In genomic region chr11:67302571-67303131, GRCh38 we compare ENCODE assay signal across 9 cellular contexts. TPM values are rescaled to one million over a fixed set of nuclear protein-coding genes. Genes with fewer than 3 reads are reported as not detected.
DNase-seq lines count a peak whose midpoint lies in the region; ATAC-seq lines count a peak whose summit lies in the region.
"Had no signal": no experiment of that assay in that cellular context is flagged by ENCODE, and none has a peak within 500 bp of the region (broad histone marks: within the 10 kb centered on the region; RNA-seq: fewer than 3 reads in every experiment).

No MANE protein-coding gene starts in this region.

- no peaks in the 10 kb centered on the region for H3K4me1 ChIP-seq in urinary bladder (ENCODE audit: insufficient read depth)

- peaks cover 6% of the 10 kb centered on the region for H3K36me3 ChIP-seq in urinary bladder (ENCODE audit: insufficient read depth)

- DNase-seq in GM03348 (ENCODE audit: low spot score) (peak; percentile 28), NOMO-1 treated with dmso at 0.1 percent for 144 hours (lab: John Stamatoyannopoulos, UW; ENCODE audit: unreplicated experiment) (peak; percentile 74), ecto neural progenitor cell (ENCODE audit: low spot score) (peak; percentile 72), mesenteric fat pad (ENCODE audit: low spot score) (peak; percentile 90)

- H3K27ac ChIP-seq in urinary bladder (ENCODE audit: low read depth), result peak overlapping the region; percentile 91
- H3K27ac ChIP-seq: SK-N-MC had no signal

- WGBS in urinary bladder, result 27% methylated on average over 23 of the region's 23 CpGs

- peak overlapping the region; percentile 91 for H3K4me3 ChIP-seq in urinary bladder (ENCODE audit: low read depth, low read length)
- H3K4me3 ChIP-seq: SK-N-MC had no signal

- ATAC-seq in GM18861 (IDR thresholded peaks at IDR 0.05; ENCODE audit: unreplicated experiment) (no peak), HG02678 (IDR thresholded peaks at IDR 0.05; ENCODE audit: unreplicated experiment) (no peak), GM18909 (IDR thresholded peaks at IDR 0.05; ENCODE audit: poor library complexity, unreplicated experiment) (no peak)

RNA-seq across cellular contexts. Expression of gene SSH3, which starts 0.7 kb away (rescaled TPM):
- total RNA-seq in mesenteric fat pad (19.9 TPM), urinary bladder (23.6 TPM)
- 52.7 TPM for polyA plus RNA-seq in urinary bladder

RNA-seq across cellular contexts. Expression of gene ANKRD13D, which starts 13.5 kb away (rescaled TPM):
- total RNA-seq in mesenteric fat pad (42.5 TPM), urinary bladder (25.2 TPM)
- 44.0 TPM for polyA plus RNA-seq in urinary bladder

RNA-seq across cellular contexts. Expression of gene GRK2, which starts 36.4 kb away (rescaled TPM):
- 60.2 TPM for total RNA-seq in mesenteric fat pad
- total RNA-seq in urinary bladder, result 21.1 TPM
- 66.3 TPM for polyA plus RNA-seq in urinary bladder

RNA-seq across cellular contexts. Expression of gene POLD4, which starts 50.7 kb away (rescaled TPM):
- total RNA-seq in mesenteric fat pad (72.9 TPM), urinary bladder (8.8 TPM)
- 157 TPM for polyA plus RNA-seq in urinary bladder

Comparison
In these comparisons a context has a peak if more than half of its experiments do, and no peak if none do; other contexts are left out.
1. DNase-seq: peak in every context shown above with its lines; median percentile 90 in mesenteric fat pad; 74 in NOMO-1 treated with dmso at 0.1 percent for 144 hours; 72 in ecto neural progenitor cell; 28 in GM03348.